9 cellular contexts compared by ENCODE assay signal in the genomic region with DNA sequence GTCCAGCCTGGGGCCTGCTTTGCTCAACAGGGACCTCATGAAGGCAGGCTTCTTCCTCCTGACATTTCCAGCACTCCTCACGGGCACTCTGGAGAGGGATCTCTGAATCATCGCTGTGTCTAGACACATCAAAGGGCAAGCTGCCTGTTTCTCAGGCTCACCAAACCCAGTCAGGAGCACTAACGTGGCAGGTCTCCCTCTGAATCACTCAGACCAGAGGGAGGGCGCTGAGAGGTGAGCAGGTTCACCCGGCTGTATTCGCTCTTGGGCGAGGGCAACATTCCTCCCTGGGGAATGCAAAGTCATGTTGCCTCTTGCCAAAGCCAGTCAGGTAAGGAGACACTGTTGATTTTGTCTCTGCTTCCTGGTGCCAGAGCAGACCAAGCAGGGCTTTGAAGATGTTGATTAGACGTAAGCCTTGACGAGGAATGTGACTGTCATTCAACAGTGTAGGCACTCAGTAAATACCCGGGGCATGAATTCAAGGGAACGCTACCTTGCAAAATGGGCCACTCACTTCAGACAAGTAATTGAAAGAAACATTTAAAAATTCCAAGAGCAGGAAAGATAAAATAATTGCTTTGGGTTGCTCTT. TPM values are rescaled to one million over a fixed set of nuclear protein-coding genes. Genes with fewer than 3 reads are reported as not detected.
DNase-seq lines count a peak whose midpoint lies in the region; ATAC-seq and TF ChIP-seq lines count a peak whose summit lies in the region.
"Had no signal": no experiment of that assay in that cellular context is flagged by ENCODE, and none has a peak within 500 bp of the region (broad histone marks: within the 10 kb centered on the region; RNA-seq: fewer than 3 reads in every experiment).

No MANE protein-coding gene starts in this region.

- intact Hi-C loops in HCT116 (cut with micrococcal nuclease), result loop anchor here (1.0 to 5.0 kb wide), 2 partner anchors 9 to 49 kb away; partner anchors contain the start of gene CYP24A1

- peak overlapping the region; percentile 72 for H3K9ac ChIP-seq in HCT116 (ENCODE audit: low read length)

- H3K9me2 ChIP-seq in HCT116 (ENCODE audit: insufficient read depth), result no peaks in the 10 kb centered on the region

- CTCF ChIA-PET in HCT116 (lab: Charles Lee), result interaction anchor here (1.6 kb wide), 1 partner anchor 20 kb away, joined by 7 read pairs; no protein-coding TSS in a partner anchor

- no peak for TF ChIP-seq CTCF in HCT116 (IDR thresholded peaks at IDR 0.05 in 2 of 3, conservative IDR thresholded peaks at IDR 0.05 in 1 of 3; ENCODE audit: borderline replicate concordance in 1 of 3, insufficient read depth in 1 of 3, low read depth in 2 of 3, low read length in 2 of 3)

- POLR2A ChIA-PET in HCT116 (lab: Charles Lee), result interaction anchor here (0.6 to 1.7 kb wide), 3 partner anchors 14 to 51 kb away, joined by 4 to 5 read pairs (median 5); no protein-coding TSS in a partner anchor

- RAD21 ChIA-PET in HCT116 (lab: Charles Lee; ENCODE audit: low non-redundant PET in 1 of 2, low total read pairs in 2 of 2, uncharacterized antibody in 2 of 2, unreplicated experiment in 2 of 2), result interaction anchor here in 1 of 2 experiments (0.7 to 2.1 kb wide), 2 partner anchors 15 to 184 kb away, joined by 3 to 4 read pairs; no protein-coding TSS in a partner anchor

- no TSS peak for BruUV-seq in HCT116 (replicated peaks; lab: Mats Ljungman, UMichigan)

- H3K4me1 ChIP-seq in HCT116 (ENCODE audit: control insufficient read depth in 1 of 2, insufficient read depth in 2 of 2, low read length in 2 of 2), result peaks cover 60 to 90% of the 10 kb centered on the region in 2 experiments
- H3K4me1 ChIP-seq in thymus (ENCODE audit: control insufficient read depth, insufficient read depth, low read length), result no peaks in the 10 kb centered on the region
- H3K4me1 ChIP-seq: ascending aorta, sigmoid colon had no signal

- H3K27ac ChIP-seq in HCT116 (ENCODE audit: low read depth, low read length), result peak overlapping the region; percentile 96
- H3K27ac ChIP-seq in thymus (ENCODE audit: low read depth), result peak overlapping the region; percentile 36
- H3K27ac ChIP-seq: ascending aorta, sigmoid colon had no signal

- H3K36me3 ChIP-seq in HCT116 (ENCODE audit: control insufficient read depth in 1 of 2, insufficient read depth in 2 of 2, low read length in 2 of 2) (no peaks in the 10 kb centered on the region), thymus (ENCODE audit: control insufficient read depth, insufficient read depth) (no peaks in the 10 kb centered on the region)
- H3K36me3 ChIP-seq: ascending aorta, sigmoid colon had no signal

- H4K20me1 ChIP-seq in HCT116 (ENCODE audit: insufficient read depth), result no peaks in the 10 kb centered on the region

- peak; percentile 100 for DNase-seq in HCT116 (ENCODE audit: low read depth, low spot score)
- peak; percentile 89 for DNase-seq in SK-MEL-5 (ENCODE audit: low read depth, low spot score)
- peak; percentile 80 for DNase-seq in iPS DF 19.7 (ENCODE audit: low read depth, low spot score)
- no peak for DNase-seq in GM19240 (ENCODE audit: insufficient read length, low spot score)
- DNase-seq: sigmoid colon had no signal

- H3K27me3 ChIP-seq in HCT116 (ENCODE audit: insufficient read depth, low read length), result no peaks in the 10 kb centered on the region
- H3K27me3 ChIP-seq in thymus (ENCODE audit: control insufficient read depth, insufficient read depth), result no peaks in the 10 kb centered on the region
- H3K27me3 ChIP-seq: ascending aorta, sigmoid colon had no signal

- H3K4me2 ChIP-seq in HCT116 (ENCODE audit: low read length), result peak overlapping the region; percentile 58

- no peak overlapping the region for H2AFZ ChIP-seq in HCT116 (ENCODE audit: low read depth, low read length, poor library complexity, severe bottlenecking)

- TF ChIP-seq POLR2A in HCT116 (IDR thresholded peaks at IDR 0.05; ENCODE audit: borderline replicate concordance, extremely low read depth, insufficient read depth, insufficient read length), result no peak

- H3K9me3 ChIP-seq in HCT116 (ENCODE audit: control insufficient read depth in 1 of 2, insufficient read depth in 1 of 2, low read depth in 1 of 2, low read length in 2 of 2), result no peaks in the 10 kb centered on the region
- H3K9me3 ChIP-seq in thymus (ENCODE audit: control insufficient read depth), result no peaks in the 10 kb centered on the region
- H3K9me3 ChIP-seq: ascending aorta, sigmoid colon had no signal

- WGBS in thymus, result 90% methylated on average over 11 of the region's 11 CpGs

- in situ Hi-C loops in SK-MEL-5 (cut with HindIII; ENCODE audit: low pct_unique_long_range_greater_than_20kb, low sequenced_read_pairs), result no loop called here

- no peaks in the 10 kb centered on the region for H3K79me2 ChIP-seq in HCT116 (ENCODE audit: insufficient read depth, low read length)

- ATAC-seq in HCT116, result peak; percentile 95
- ATAC-seq in GM18519 (IDR thresholded peaks at IDR 0.05; ENCODE audit: low FRiP score, unreplicated experiment), result no peak
- no peak for ATAC-seq in GM21737 (IDR thresholded peaks at IDR 0.05; ENCODE audit: unreplicated experiment)

- H3K4me3 ChIP-seq in HCT116 (replicated peaks in 1 of 2; ENCODE audit: low read depth in 1 of 2, low read length in 2 of 2) (0 out of 4 replicates have a peak overlapping the region, but pooled peaks of 1 of the 2 experiments have one; percentile 4), thymus (ENCODE audit: low read length) (no peak overlapping the region)
- H3K4me3 ChIP-seq: ascending aorta, sigmoid colon had no signal

- peak; percentile 8; the same call in 1 of the 2 replicates for TF ChIP-seq RAD21 in HCT116 (IDR thresholded peaks at IDR 0.05; ENCODE audit: low read depth)

TF ChIP-seq in HCT116, 20 proteins besides CTCF, POLR2A, EP300 and RAD21 (continues in another document):
- TF ChIP-seq SRF (IDR thresholded peaks at IDR 0.05; ENCODE audit: low read depth) (peak; percentile 83), EGR1 (IDR thresholded peaks at IDR 0.05; ENCODE audit: low read depth) (no peak), SIN3A (IDR thresholded peaks at IDR 0.05; ENCODE audit: low read depth) (peak; percentile 99), CEBPB (IDR thresholded peaks at IDR 0.05; ENCODE audit: low read depth) (peak; percentile 94), YY1 (IDR thresholded peaks at IDR 0.05; ENCODE audit: extremely low read depth, insufficient replicate concordance, low read depth, low read length) (no peak), EZH2 (IDR thresholded peaks at IDR 0.05) (no peak), EZH2phosphoT487 (IDR thresholded peaks at IDR 0.05; ENCODE audit: borderline replicate concordance) (no peak), ZBTB33 (IDR thresholded peaks at IDR 0.05; ENCODE audit: extremely low read depth, insufficient replicate concordance, low read length) (peak; percentile 74), REST (IDR thresholded peaks at IDR 0.05; ENCODE audit: low read depth) (no peak), SP1 (IDR thresholded peaks at IDR 0.05; ENCODE audit: low read depth) (peak; percentile 99), ELF1 (IDR thresholded peaks at IDR 0.05; ENCODE audit: borderline replicate concordance, low read depth) (peak; percentile 42; the same call in 1 of the 2 replicates)

RNA-seq across cellular contexts. Expression of gene CYP24A1, which starts 50.1 kb away (rescaled TPM):
- 267 TPM for total RNA-seq in HCT116 (2021; ENCODE audit: unreplicated experiment)
- 18.9 and 34.6 TPM in 2 replicates for polyA plus RNA-seq in HCT116 (2012)
- not detected in 2 replicates for total RNA-seq in SK-MEL-5 (2014; rRNA removed; shearing (Covaris generic))
- polyA plus RNA-seq in SK-MEL-5 (2015; cell fraction: cytosol; rRNA removed), result not detected in 2 replicates
- not detected in 2 replicates for polyA plus RNA-seq in SK-MEL-5 (2015; cell fraction: nucleus; rRNA removed)
- 0.68 TPM for polyA plus RNA-seq in thymus
- total RNA-seq: ascending aorta, sigmoid colon had no signal

RNA-seq across cellular contexts. Expression of gene BCAS1, which starts 53.3 kb away (rescaled TPM):
- total RNA-seq in HCT116 (2021; ENCODE audit: unreplicated experiment), result 0.17 TPM
- polyA plus RNA-seq in HCT116 (2012), result 0.09 and 0.17 TPM in 2 replicates
- total RNA-seq in SK-MEL-5 (2014; rRNA removed; shearing (Covaris generic)), result 0.13 TPM in 1 of 2 replicates, not detected in the other
- polyA plus RNA-seq in SK-MEL-5 (2015; cell fraction: cytosol; rRNA removed), result not detected in 2 replicates
- not detected in 2 replicates for polyA plus RNA-seq in SK-MEL-5 (2015; cell fraction: nucleus; rRNA removed)
- 1.5 TPM for polyA plus RNA-seq in thymus
- total RNA-seq: ascending aorta had no signal

Comparison
In these comparisons a context has a peak if more than half of its experiments do, and no peak if none do; other contexts are left out.
1. RNA of gene CYP24A1, which starts 50.1 kb away (total RNA-seq): 267 TPM in HCT116 (single experiment); not detected in SK-MEL-5; every median in the first group is over 100 times any median in the second.